ENCODE assay signal across 9 cellular contexts in genomic region chr16:52976539-52977167, GRCh38.
A peak's percentile ranks its signal among the peaks of the same experiment; 100 is the strongest.
DNase-seq lines count a peak whose midpoint lies in the region; ATAC-seq and TF ChIP-seq lines count a peak whose summit lies in the region.
"Had no signal": no experiment of that assay in that cellular context is flagged by ENCODE, and none has a peak within 500 bp of the region (broad histone marks: within the 10 kb centered on the region; RNA-seq: fewer than 3 reads in every experiment).

No MANE protein-coding gene starts in this region.

- H3K27me3 ChIP-seq in PC-3 (ENCODE audit: low read length) (peaks cover 5% of the 10 kb centered on the region; the same call in 1 of the 2 replicates), left ventricle myocardium inferior (ENCODE audit: low read depth) (peaks cover 4% of the 10 kb centered on the region)

- no peaks in the 10 kb centered on the region for H3K36me3 ChIP-seq in PC-3 (ENCODE audit: low read depth, low read length)
- no peaks in the 10 kb centered on the region for H3K36me3 ChIP-seq in left ventricle myocardium inferior

- peak; percentile 44 for TF ChIP-seq CTCF in PC-3 (conservative IDR thresholded peaks at IDR 0.05; ENCODE audit: low read depth, low read length)
- TF ChIP-seq CTCF in left ventricle myocardium inferior (IDR thresholded peaks at IDR 0.05; ENCODE audit: borderline replicate concordance), result peak; percentile 51

- no peaks in the 10 kb centered on the region for H3K9me2 ChIP-seq in PC-3 (replicated peaks; ENCODE audit: low read length)

- H3K9ac ChIP-seq in PC-3 (ENCODE audit: low read length), result no peak overlapping the region

- H2AFZ ChIP-seq in PC-3 (ENCODE audit: low read length), result no peak overlapping the region

- H3K4me2 ChIP-seq in PC-3 (ENCODE audit: low read length), result no peak overlapping the region

- H3K4me3 ChIP-seq in PC-3 (ENCODE audit: low read length), result no peak overlapping the region
- no peak overlapping the region for H3K4me3 ChIP-seq in left ventricle myocardium inferior
- H3K4me3 ChIP-seq: SK-N-MC had no signal

- H3K9me3 ChIP-seq in PC-3 (ENCODE audit: low read length) (no peaks in the 10 kb centered on the region), left ventricle myocardium inferior (replicated peaks) (peaks cover 10% of the 10 kb centered on the region)

- DNase-seq in GM03348 (ENCODE audit: low spot score), result peak; percentile 24
- peak; percentile 38 for DNase-seq in PC-3
- no peak for DNase-seq in left ventricle myocardium inferior
- no peak for DNase-seq in NCI-H1930 (lab: John Stamatoyannopoulos, UW)
- DNase-seq in NCI-H2227 (lab: John Stamatoyannopoulos, UW; ENCODE audit: unreplicated experiment), result no peak

- H3K79me2 ChIP-seq in PC-3 (ENCODE audit: low read length), result no peaks in the 10 kb centered on the region

- H3K4me1 ChIP-seq in PC-3 (ENCODE audit: insufficient read depth, low read length) (no peaks in the 10 kb centered on the region), left ventricle myocardium inferior (no peaks in the 10 kb centered on the region)

- H3F3A ChIP-seq in PC-3 (ENCODE audit: low read length, unreplicated experiment), result no peaks in the 10 kb centered on the region

- BruUV-seq in PC-3 (replicated peaks; lab: Mats Ljungman, UMichigan), result no TSS peak

- CTCF ChIA-PET in PC-3 (lab: Charles Lee), result interaction anchor here (0.6 kb wide), 1 partner anchor 127 kb away, joined by 4 read pairs; no protein-coding TSS in a partner anchor

- ATAC-seq in GM21717 (IDR thresholded peaks at IDR 0.05; ENCODE audit: unreplicated experiment), result peak; percentile 50
- ATAC-seq in PC-3, result peak; percentile 40; the same call in 1 of the 2 replicates
- ATAC-seq in HG03520 (IDR thresholded peaks at IDR 0.05; ENCODE audit: unreplicated experiment), result no peak
- ATAC-seq in HG03571 (IDR thresholded peaks at IDR 0.05; ENCODE audit: unreplicated experiment), result no peak

- H3K27ac ChIP-seq in PC-3 (ENCODE audit: low read length), result no peak overlapping the region
- no peak overlapping the region for H3K27ac ChIP-seq in left ventricle myocardium inferior (replicated peaks)
- H3K27ac ChIP-seq: SK-N-MC had no signal

- intact Hi-C loops in PC-3 (cut with micrococcal nuclease) (loop anchor here (2.0 kb wide), 1 partner anchor 46 kb away; no protein-coding TSS in a partner anchor), left ventricle myocardium inferior (cut with micrococcal nuclease) (no loop called here)

- no peaks in the 10 kb centered on the region for H4K20me1 ChIP-seq in PC-3 (ENCODE audit: low read length)

- POLR2A ChIA-PET in PC-3 (lab: Charles Lee; ENCODE audit: unreplicated experiment), result no interaction called here

Comparison
In these comparisons a context has a peak if more than half of its experiments do, and no peak if none do; other contexts are left out.
1. DNase-seq: peak in GM03348 (single experiment) and PC-3 (single experiment); none in left ventricle myocardium inferior (single experiment), NCI-H1930 (0 of 2) and NCI-H2227 (single experiment).
2. ATAC-seq: peak in GM21717 (single experiment) and PC-3 (single experiment); none in HG03520 (single experiment) and HG03571 (single experiment).